Comparison of ENCODE assay signal across 8 cellular contexts in the genomic region with DNA sequence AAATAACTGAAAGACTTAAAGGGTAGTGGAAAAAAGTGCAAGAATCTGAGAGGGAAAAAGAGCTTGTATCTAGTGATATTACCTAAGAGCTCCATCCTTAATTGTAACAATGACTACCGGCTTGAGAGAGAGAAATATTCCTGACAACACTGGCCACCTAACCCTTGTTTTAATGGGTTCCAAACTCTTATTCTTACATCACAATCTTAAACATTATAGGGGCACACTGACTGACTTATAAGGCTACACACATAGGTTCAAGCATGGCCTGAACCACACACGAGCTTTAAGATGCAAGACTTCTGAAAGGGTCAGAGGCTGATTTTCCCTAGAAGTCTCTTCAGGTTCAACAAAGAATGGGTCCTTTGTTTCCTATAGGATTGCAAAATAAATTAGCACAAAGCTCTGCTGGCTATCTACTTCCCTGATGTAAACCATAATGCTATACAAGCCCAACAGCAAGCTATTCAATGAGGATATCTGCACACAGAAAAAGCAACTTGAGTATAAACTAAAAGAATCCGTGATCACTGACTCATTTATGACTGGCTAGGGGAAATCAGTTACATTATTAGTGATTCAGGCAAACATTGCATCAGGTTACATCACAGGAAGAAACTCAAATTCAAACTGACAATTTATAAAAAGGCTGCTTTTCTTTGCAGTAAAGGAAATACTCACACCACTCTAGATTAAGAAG. TPM values are rescaled to one million over a fixed set of nuclear protein-coding genes. Genes with fewer than 3 reads are reported as not detected.
DNase-seq lines count a peak whose midpoint lies in the region; ATAC-seq, FAIRE-seq and TF ChIP-seq lines count a peak whose summit lies in the region.

No MANE protein-coding gene starts in this region.

- no peak for TF ChIP-seq POLR2A in K562 (conservative IDR thresholded peaks at IDR 0.05)
- no peak for TF ChIP-seq POLR2A in thyroid gland (IDR thresholded peaks at IDR 0.05)

- no peaks in the 10 kb centered on the region for H3K9me2 ChIP-seq in Loucy (replicated peaks; ENCODE audit: low read depth, low read length)

- H3K27ac ChIP-seq in DND-41 (ENCODE audit: low read length) (peak overlapping the region; percentile 70), K562 (ENCODE audit: extremely low read depth, low read depth, low read length) (no peak overlapping the region), thyroid gland (no peak overlapping the region)

- peaks cover 4% of the 10 kb centered on the region for H3K9me1 ChIP-seq in K562 (ENCODE audit: control insufficient read depth, insufficient read depth, low read length)

- no peaks in the 10 kb centered on the region for H3F3A ChIP-seq in Loucy (ENCODE audit: low read depth)

- POLR2A ChIA-PET in K562 (lab: Yijun Ruan, JAX) = interaction anchor here (0.7 to 2.3 kb wide), 8 partner anchors 9 to 755 kb away, joined by 3 to 43 read pairs (median 4); a partner anchor contains a TSS

- H3K36me3 ChIP-seq in DND-41 (ENCODE audit: insufficient read depth, low read length) = peaks cover 60% of the 10 kb centered on the region
- no peaks in the 10 kb centered on the region for H3K36me3 ChIP-seq in Loucy (ENCODE audit: insufficient read depth, low read length)
- H3K36me3 ChIP-seq in K562 (ENCODE audit: control insufficient read depth, insufficient read depth, low read length) = peaks cover 21% of the 10 kb centered on the region
- H3K36me3 ChIP-seq in thyroid gland = no peaks in the 10 kb centered on the region

- no peak overlapping the region for H2AFZ ChIP-seq in DND-41 (ENCODE audit: low read depth, low read length)
- no peak overlapping the region for H2AFZ ChIP-seq in Loucy (ENCODE audit: low read length)
- H2AFZ ChIP-seq in K562 (ENCODE audit: low read depth, low read length) = no peak overlapping the region

- no peak for TF ChIP-seq CTCF in DND-41 (IDR thresholded peaks at IDR 0.05; ENCODE audit: borderline replicate concordance, extremely low read depth, low read length, poor library complexity, severe bottlenecking)
- TF ChIP-seq CTCF in Loucy (conservative IDR thresholded peaks at IDR 0.05; ENCODE audit: low read length) = no peak
- TF ChIP-seq CTCF in K562 (IDR thresholded peaks at IDR 0.05 in 2 of 3, conservative IDR thresholded peaks at IDR 0.05 in 1 of 3; ENCODE audit: insufficient read depth in 2 of 3, low read depth in 1 of 3, low read length in 3 of 3) = no peak
- no peak for TF ChIP-seq CTCF in thyroid gland (IDR thresholded peaks at IDR 0.05)

- intact Hi-C loops in K562 (cut with micrococcal nuclease) = loop anchor here (1.0 kb wide), 1 partner anchor 133 kb away; no protein-coding TSS in a partner anchor
- intact Hi-C loops in thyroid gland (cut with DNase I) = no loop called here

- in situ Hi-C loops in K562 (cut with MboI) = no loop called here

- H3K9ac ChIP-seq in DND-41 (ENCODE audit: low read depth, low read length) (peak overlapping the region; percentile 97), Loucy (ENCODE audit: low read depth, low read length, poor library complexity, severe bottlenecking) (peak overlapping the region; percentile 92), K562 (ENCODE audit: insufficient read depth in 1 of 2, low read depth in 2 of 2, low read length in 2 of 2) (no peak overlapping the region)

- no peak for TF ChIP-seq RAD21 in K562 (CRISPR knock-in tag; conservative IDR thresholded peaks at IDR 0.05 in 1 of 2, IDR thresholded peaks at IDR 0.05 in 1 of 2)

- TF ChIP-seq EP300 in K562 (IDR thresholded peaks at IDR 0.05; ENCODE audit: low read length) = peak; percentile 59; the same call in 1 of the 2 replicates

- ATAC-seq in DND-41 (ENCODE audit: insufficient read depth, low read depth) (peak; percentile 17), K562 (no peak), HG03342 (IDR thresholded peaks at IDR 0.05; ENCODE audit: unreplicated experiment) (no peak), HG02884 (IDR thresholded peaks at IDR 0.05; ENCODE audit: unreplicated experiment) (no peak)

- CTCF ChIA-PET in K562 (lab: Yijun Ruan, JAX; ENCODE audit: low intra/inter-chr PET ratio) = no interaction called here

- no TSS peak for BruUV-seq in K562 (replicated peaks; lab: Mats Ljungman, UMichigan)

- H4K20me1 ChIP-seq in DND-41 (ENCODE audit: insufficient read depth, low read length) (peaks cover 91% of the 10 kb centered on the region), Loucy (ENCODE audit: insufficient read depth, low read length, poor library complexity, severe bottlenecking) (peaks cover 75% of the 10 kb centered on the region), K562 (replicated peaks; ENCODE audit: control insufficient read depth, insufficient read depth, low read length) (peaks cover 26% of the 10 kb centered on the region)

- H3K4me2 ChIP-seq in DND-41 (ENCODE audit: insufficient read depth, low read length) (peak overlapping the region; percentile 63), Loucy (ENCODE audit: low read depth, low read length, poor library complexity, severe bottlenecking) (peak overlapping the region; percentile 95), K562 (ENCODE audit: insufficient read depth, low read length) (peak overlapping the region; percentile 9; the same call in 1 of the 2 replicates)

- peak overlapping the region in 1 of 2 experiments; percentile 66; a peak in 2 of 4 replicates for H3K4me3 ChIP-seq in DND-41 (ENCODE audit: low read depth in 1 of 2, low read length in 2 of 2)
- H3K4me3 ChIP-seq in Loucy (ENCODE audit: low read length, poor library complexity, severe bottlenecking) = peak overlapping the region; percentile 97
- no peak overlapping the region for H3K4me3 ChIP-seq in K562
- H3K4me3 ChIP-seq in thyroid gland (replicated peaks in 1 of 3) = no peak overlapping the region

- no peak for FAIRE-seq in K562 (lab: Jason Lieb, UNC)

- H3K27me3 ChIP-seq in DND-41 (ENCODE audit: insufficient read depth, low read length, poor library complexity) = no peaks in the 10 kb centered on the region
- no peaks in the 10 kb centered on the region for H3K27me3 ChIP-seq in Loucy (ENCODE audit: insufficient read depth, low read length, poor library complexity, severe bottlenecking)
- no peaks in the 10 kb centered on the region for H3K27me3 ChIP-seq in K562 (ENCODE audit: control insufficient read depth in 2 of 2, insufficient read depth in 2 of 2, low read length in 2 of 2)
- no peaks in the 10 kb centered on the region for H3K27me3 ChIP-seq in thyroid gland

- WGBS in K562 (ENCODE audit: insufficient coverage, low coverage, missing lambda C conversion rate) = 69% methylated on average over 3 of the region's 3 CpGs
- WGBS in thyroid gland, 2 donors = 74 to 80% methylated on average over 3 of the region's 3 CpGs

- no peaks in the 10 kb centered on the region for H3K9me3 ChIP-seq in DND-41 (ENCODE audit: insufficient read depth, low read length, severe bottlenecking)
- no peaks in the 10 kb centered on the region for H3K9me3 ChIP-seq in Loucy (ENCODE audit: insufficient read depth, low read depth, low read length)
- H3K9me3 ChIP-seq in K562 (replicated peaks; ENCODE audit: control insufficient read depth, insufficient read depth, low read depth, low read length) = no peaks in the 10 kb centered on the region
- H3K9me3 ChIP-seq in thyroid gland = no peaks in the 10 kb centered on the region

- peaks cover 100% of the 10 kb centered on the region for H3K4me1 ChIP-seq in DND-41 (ENCODE audit: insufficient read depth, low read length)
- H3K4me1 ChIP-seq in Loucy (ENCODE audit: insufficient read depth, low read length, poor library complexity, severe bottlenecking) = peaks cover 77% of the 10 kb centered on the region
- H3K4me1 ChIP-seq in K562 (replicated peaks in 1 of 2; ENCODE audit: control insufficient read depth in 2 of 2, insufficient read depth in 2 of 2, low read length in 2 of 2) = peaks cover 0 to 45% of the 10 kb centered on the region in 2 experiments; a peak in 4 of 5 replicates
- H3K4me1 ChIP-seq in thyroid gland = peaks cover 40 to 67% of the 10 kb centered on the region in 2 donors

- DNase-seq in DND-41 (no peak), K562 (ENCODE audit: extremely low read depth in 1 of 4, low spot score in 3 of 4) (no peak), lung microvascular endothelial cell (ENCODE audit: low read depth in 2 of 2) (peak; percentile 41 to 86), thyroid gland (no peak), NCI-H446 (lab: John Stamatoyannopoulos, UW) (no peak)

- peaks cover 100% of the 10 kb centered on the region for H3K79me2 ChIP-seq in DND-41 (ENCODE audit: insufficient read depth, low read length)
- H3K79me2 ChIP-seq in Loucy (ENCODE audit: insufficient read depth, low read length) = peaks cover 99% of the 10 kb centered on the region
- H3K79me2 ChIP-seq in K562 (ENCODE audit: control insufficient read depth, insufficient read depth, low read length) = peaks cover 99% of the 10 kb centered on the region

TF ChIP-seq in K562, 482 proteins besides CTCF, POLR2A, EP300 and RAD21 (continues in another document):
- TF ChIP-seq, protein P1, sequence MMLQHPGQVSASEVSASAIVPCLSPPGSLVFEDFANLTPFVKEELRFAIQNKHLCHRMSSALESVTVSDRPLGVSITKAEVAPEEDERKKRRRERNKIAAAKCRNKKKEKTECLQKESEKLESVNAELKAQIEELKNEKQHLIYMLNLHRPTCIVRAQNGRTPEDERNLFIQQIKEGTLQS (IDR thresholded peaks at IDR 0.05) = peak; percentile 78; the same call in 1 of the 2 replicates
- TF ChIP-seq, protein P1 (CRISPR knock-in tag; conservative IDR thresholded peaks at IDR 0.05) = no peak

RNA-seq across cellular contexts. Expression of a gene that starts 8.6 kb away (rescaled TPM):
- total RNA-seq in K562 (2011; cell fraction: chromatin; rRNA removed; ENCODE audit: low replicate concordance) = 25.9 and 32.5 TPM in 2 replicates
- 9.2 and 10.9 TPM in 2 replicates for total RNA-seq in K562 (2011; cell fraction: nucleolus; rRNA removed)
- 21.7 and 32.1 TPM in 2 replicates for total RNA-seq in K562 (2011; cell fraction: nucleoplasm; rRNA removed)
- total RNA-seq in K562 (2014; rRNA removed) (4.3 and 4.5 TPM in 2 replicates), K562 (2014; rRNA removed; fragmentation: Illumina TruSeq; extraction: Trizol) (8.0 and 9.9 TPM in 2 replicates), K562 (2015; rRNA removed; fragmentation: Illumina TruSeq; extraction: Trizol) (4.9 and 6.4 TPM in 2 replicates), K562 (2021) (28.6 and 29.5 TPM in 2 replicates), lung microvascular endothelial cell (16.6 and 27.8 TPM in 2 replicates), thyroid gland (10 to 100 TPM; 21.9 to 28.1 (median 24.3) TPM)
- polyA plus RNA-seq in K562 (2011; rRNA removed) (9.0 and 27.0 TPM in 2 replicates), K562 (2014; fragmentation: Illumina TruSeq; extraction: Trizol) (7.5 and 12.8 TPM in 2 replicates), K562 (2014; fragmentation: Nextera tagmentation; extraction: Ambion mirVana) (1 to 10 TPM; 3.7 to 4.3 TPM), K562 (2014; rRNA removed) (7.1 and 7.4 TPM in 2 replicates)
- 7.9 and 16.8 TPM in 2 replicates for polyA plus RNA-seq in K562 (2011; cell fraction: cytosol; rRNA removed)
- polyA plus RNA-seq in K562 (2011; cell fraction: nucleus; rRNA removed) = 10.7 and 29.8 TPM in 2 replicates
- 15.3 and 42.8 TPM in 2 replicates for polyA plus RNA-seq in K562 (2012)
- 17.2 and 33.9 TPM in 2 replicates for polyA minus RNA-seq in K562 (2011; rRNA and poly(A)+ RNA removed)
- 13.6 and 28.9 TPM in 2 replicates for polyA minus RNA-seq in K562 (2011; cell fraction: cytosol; rRNA and poly(A)+ RNA removed)
- 11.0 and 40.8 TPM in 2 replicates for polyA minus RNA-seq in K562 (2011; cell fraction: nucleus; rRNA and poly(A)+ RNA removed)

Comparison
In these comparisons a context has a peak if more than half of its experiments do, and no peak if none do; other contexts are left out.
1. DNase-seq: peak in lung microvascular endothelial cell (2 of 2); none in DND-41 (single experiment), K562 (0 of 4), thyroid gland (0 of 2) and NCI-H446 (0 of 2).
2. H3K4me2 ChIP-seq: peak in every context shown above with its lines; median percentile 95 in Loucy; 63 in DND-41; 9 in K562.
3. H3K9ac ChIP-seq: peak in DND-41 (single experiment) and Loucy (single experiment); none in K562 (0 of 2).